8 cellular contexts compared by ENCODE assay signal in genomic region chr18:805755-806110, GRCh38. TPM values are rescaled to one million over a fixed set of nuclear protein-coding genes. Genes with fewer than 3 reads are reported as not detected.
DNase-seq lines count a peak whose midpoint lies in the region; ATAC-seq, FAIRE-seq and TF ChIP-seq lines count a peak whose summit lies in the region.

No MANE protein-coding gene starts in this region.

- no peak for TF ChIP-seq CTCF in epithelial cell of proximal tubule (conservative IDR thresholded peaks at IDR 0.05; ENCODE audit: low read depth, low read length)

- ATAC-seq in GM21360 (IDR thresholded peaks at IDR 0.05; ENCODE audit: unreplicated experiment), result peak; percentile 18
- ATAC-seq in HG03460 (IDR thresholded peaks at IDR 0.05; ENCODE audit: unreplicated experiment), result peak; percentile 44

- no peak for TF ChIP-seq POLR2A in GM12891 (IDR thresholded peaks at IDR 0.05; ENCODE audit: low read depth, low read length)

- DNase-seq in GM12891 (ENCODE audit: insufficient read length, low spot score) (no peak), epithelial cell of proximal tubule (ENCODE audit: low read depth) (no peak), NCI-H1694 (lab: John Stamatoyannopoulos, UW) (no peak), NCI-H1092 treated with DMSO at 0.1 percent for 48 hours (lab: John Stamatoyannopoulos, UW) (no peak), HUDEP-2 (lab: John Stamatoyannopoulos, UW; ENCODE audit: unreplicated experiment in 76 of 76) (no peak)
- no peak for DNase-seq in stimulated activated CD4-positive, alpha-beta T cell treated with anti-CD3 and anti-CD28 coated beads, Interleukin-4, amount 100 ng/mL, for 4 hours

- FAIRE-seq in GM12891 (lab: Jason Lieb, UNC), result no peak

- H3K4me3 ChIP-seq in epithelial cell of proximal tubule (ENCODE audit: low read depth, low read length), result peak overlapping the region; percentile 31

TF ChIP-seq in GM12891, 5 proteins besides CTCF, POLR2A, EP300 and RAD21:
- TF ChIP-seq PAX5 (IDR thresholded peaks at IDR 0.05; ENCODE audit: insufficient read depth, low read length, severe bottlenecking) (no peak), POLR2AphosphoS5 (IDR thresholded peaks at IDR 0.05; ENCODE audit: low read depth, low read length) (no peak), TAF1 (IDR thresholded peaks at IDR 0.05; ENCODE audit: low read depth, low read length) (no peak), POU2F2 (IDR thresholded peaks at IDR 0.05; ENCODE audit: low read depth, low read length) (0 out of 2 replicates have a peak, but pooled peaks have one; percentile 18), SPI1 (IDR thresholded peaks at IDR 0.05; ENCODE audit: low read depth, low read length) (peak; percentile 85)

RNA-seq across cellular contexts. Expression of gene YES1, which starts 6.3 kb away (rescaled TPM):
- polyA plus RNA-seq in GM12891 (2012; ENCODE audit: low read depth, missing spikeins), result 2.5 TPM
- total RNA-seq in epithelial cell of proximal tubule, result 109 and 130 TPM in 2 replicates
